1 cellular context compared by ENCODE assay signal in the genomic region with DNA sequence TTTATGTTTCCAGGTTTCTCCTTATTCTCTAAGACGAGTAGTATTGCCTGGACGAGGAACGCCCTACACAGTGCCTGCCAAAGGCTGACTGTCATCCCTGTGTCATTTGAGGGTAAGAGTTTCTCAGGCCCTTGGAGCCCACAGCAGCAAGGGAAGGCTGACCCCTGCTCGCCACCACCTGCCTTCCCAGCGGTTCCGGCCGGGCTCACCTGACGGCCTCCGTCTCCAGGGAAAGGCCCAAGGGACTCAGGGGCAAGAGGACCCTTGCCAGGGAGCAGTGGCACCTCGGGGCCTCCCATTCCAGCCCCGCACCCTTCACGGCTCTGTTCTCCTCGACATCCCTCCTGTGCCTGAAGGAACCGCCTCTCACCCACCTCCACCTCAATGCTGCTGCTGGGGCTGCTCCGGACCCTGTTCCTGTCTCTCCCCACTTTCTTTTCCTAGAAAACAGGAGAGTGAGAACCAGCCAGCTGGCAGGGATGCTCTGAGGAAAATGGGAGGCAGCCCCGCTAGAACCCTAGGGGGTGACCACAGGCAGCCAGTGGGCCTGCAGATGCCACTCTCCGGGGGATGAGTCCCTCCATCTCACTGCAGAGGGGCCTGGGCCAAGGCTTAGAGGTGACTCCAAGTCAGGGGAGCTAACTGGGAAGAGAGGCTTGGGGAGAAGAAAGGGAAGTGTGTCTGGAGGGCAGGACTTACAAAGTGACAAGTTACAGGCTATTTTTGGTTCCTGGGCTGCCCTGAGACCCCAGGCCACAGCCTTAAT.
TF ChIP-seq lines count a peak whose summit lies in the region.

No MANE protein-coding gene starts in this region.

TF ChIP-seq in GM23338, 12 proteins besides CTCF, POLR2A, EP300 and RAD21 (continued from another document):
- TF ChIP-seq, protein P1, sequence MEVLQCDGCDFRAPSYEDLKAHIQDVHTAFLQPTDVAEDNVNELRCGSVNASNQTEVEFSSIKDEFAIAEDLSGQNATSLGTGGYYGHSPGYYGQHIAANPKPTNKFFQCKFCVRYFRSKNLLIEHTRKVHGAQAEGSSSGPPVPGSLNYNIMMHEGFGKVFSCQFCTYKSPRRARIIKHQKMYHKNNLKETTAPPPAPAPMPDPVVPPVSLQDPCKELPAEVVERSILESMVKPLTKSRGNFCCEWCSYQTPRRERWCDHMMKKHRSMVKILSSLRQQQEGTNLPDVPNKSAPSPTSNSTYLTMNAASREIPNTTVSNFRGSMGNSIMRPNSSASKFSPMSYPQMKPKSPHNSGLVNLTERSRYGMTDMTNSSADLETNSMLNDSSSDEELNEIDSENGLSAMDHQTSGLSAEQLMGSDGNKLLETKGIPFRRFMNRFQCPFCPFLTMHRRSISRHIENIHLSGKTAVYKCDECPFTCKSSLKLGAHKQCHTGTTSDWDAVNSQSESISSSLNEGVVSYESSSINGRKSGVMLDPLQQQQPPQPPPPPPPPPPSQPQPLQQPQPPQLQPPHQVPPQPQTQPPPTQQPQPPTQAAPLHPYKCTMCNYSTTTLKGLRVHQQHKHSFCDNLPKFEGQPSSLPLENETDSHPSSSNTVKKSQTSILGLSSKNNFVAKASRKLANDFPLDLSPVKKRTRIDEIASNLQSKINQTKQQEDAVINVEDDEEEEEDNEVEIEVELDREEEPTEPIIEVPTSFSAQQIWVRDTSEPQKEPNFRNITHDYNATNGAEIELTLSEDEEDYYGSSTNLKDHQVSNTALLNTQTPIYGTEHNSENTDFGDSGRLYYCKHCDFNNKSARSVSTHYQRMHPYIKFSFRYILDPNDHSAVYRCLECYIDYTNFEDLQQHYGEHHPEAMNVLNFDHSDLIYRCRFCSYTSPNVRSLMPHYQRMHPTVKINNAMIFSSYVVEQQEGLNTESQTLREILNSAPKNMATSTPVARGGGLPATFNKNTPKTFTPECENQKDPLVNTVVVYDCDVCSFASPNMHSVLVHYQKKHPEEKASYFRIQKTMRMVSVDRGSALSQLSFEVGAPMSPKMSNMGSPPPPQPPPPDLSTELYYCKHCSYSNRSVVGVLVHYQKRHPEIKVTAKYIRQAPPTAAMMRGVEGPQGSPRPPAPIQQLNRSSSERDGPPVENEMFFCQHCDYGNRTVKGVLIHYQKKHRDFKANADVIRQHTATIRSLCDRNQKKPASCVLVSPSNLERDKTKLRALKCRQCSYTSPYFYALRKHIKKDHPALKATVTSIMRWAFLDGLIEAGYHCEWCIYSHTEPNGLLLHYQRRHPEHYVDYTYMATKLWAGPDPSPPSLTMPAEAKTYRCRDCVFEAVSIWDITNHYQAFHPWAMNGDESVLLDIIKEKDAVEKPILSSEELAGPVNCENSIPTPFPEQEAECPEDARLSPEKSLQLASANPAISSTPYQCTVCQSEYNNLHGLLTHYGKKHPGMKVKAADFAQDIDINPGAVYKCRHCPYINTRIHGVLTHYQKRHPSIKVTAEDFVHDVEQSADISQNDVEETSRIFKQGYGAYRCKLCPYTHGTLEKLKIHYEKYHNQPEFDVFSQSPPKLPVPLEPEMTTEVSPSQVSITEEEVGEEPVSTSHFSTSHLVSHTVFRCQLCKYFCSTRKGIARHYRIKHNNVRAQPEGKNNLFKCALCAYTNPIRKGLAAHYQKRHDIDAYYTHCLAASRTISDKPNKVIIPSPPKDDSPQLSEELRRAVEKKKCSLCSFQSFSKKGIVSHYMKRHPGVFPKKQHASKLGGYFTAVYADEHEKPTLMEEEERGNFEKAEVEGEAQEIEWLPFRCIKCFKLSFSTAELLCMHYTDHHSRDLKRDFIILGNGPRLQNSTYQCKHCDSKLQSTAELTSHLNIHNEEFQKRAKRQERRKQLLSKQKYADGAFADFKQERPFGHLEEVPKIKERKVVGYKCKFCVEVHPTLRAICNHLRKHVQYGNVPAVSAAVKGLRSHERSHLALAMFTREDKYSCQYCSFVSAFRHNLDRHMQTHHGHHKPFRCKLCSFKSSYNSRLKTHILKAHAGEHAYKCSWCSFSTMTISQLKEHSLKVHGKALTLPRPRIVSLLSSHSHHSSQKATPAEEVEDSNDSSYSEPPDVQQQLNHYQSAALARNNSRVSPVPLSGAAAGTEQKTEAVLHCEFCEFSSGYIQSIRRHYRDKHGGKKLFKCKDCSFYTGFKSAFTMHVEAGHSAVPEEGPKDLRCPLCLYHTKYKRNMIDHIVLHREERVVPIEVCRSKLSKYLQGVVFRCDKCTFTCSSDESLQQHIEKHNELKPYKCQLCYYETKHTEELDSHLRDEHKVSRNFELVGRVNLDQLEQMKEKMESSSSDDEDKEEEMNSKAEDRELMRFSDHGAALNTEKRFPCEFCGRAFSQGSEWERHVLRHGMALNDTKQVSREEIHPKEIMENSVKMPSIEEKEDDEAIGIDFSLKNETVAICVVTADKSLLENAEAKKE (CRISPR knock-in tag; IDR thresholded peaks at IDR 0.05) = no peak
- TF ChIP-seq NANOG (IDR thresholded peaks at IDR 0.05; ENCODE audit: borderline replicate concordance) (no peak), STAT1 (IDR thresholded peaks at IDR 0.05; ENCODE audit: unreplicated experiment) (no peak), CREB1 (CRISPR knock-in tag; IDR thresholded peaks at IDR 0.05; ENCODE audit: low read depth) (no peak), EZH2phosphoT487 (IDR thresholded peaks at IDR 0.05; ENCODE audit: unreplicated experiment) (no peak), ZNF331 (CRISPR knock-in tag; IDR thresholded peaks at IDR 0.05; ENCODE audit: low read depth) (no peak)
- TF ChIP-seq, protein P2, sequence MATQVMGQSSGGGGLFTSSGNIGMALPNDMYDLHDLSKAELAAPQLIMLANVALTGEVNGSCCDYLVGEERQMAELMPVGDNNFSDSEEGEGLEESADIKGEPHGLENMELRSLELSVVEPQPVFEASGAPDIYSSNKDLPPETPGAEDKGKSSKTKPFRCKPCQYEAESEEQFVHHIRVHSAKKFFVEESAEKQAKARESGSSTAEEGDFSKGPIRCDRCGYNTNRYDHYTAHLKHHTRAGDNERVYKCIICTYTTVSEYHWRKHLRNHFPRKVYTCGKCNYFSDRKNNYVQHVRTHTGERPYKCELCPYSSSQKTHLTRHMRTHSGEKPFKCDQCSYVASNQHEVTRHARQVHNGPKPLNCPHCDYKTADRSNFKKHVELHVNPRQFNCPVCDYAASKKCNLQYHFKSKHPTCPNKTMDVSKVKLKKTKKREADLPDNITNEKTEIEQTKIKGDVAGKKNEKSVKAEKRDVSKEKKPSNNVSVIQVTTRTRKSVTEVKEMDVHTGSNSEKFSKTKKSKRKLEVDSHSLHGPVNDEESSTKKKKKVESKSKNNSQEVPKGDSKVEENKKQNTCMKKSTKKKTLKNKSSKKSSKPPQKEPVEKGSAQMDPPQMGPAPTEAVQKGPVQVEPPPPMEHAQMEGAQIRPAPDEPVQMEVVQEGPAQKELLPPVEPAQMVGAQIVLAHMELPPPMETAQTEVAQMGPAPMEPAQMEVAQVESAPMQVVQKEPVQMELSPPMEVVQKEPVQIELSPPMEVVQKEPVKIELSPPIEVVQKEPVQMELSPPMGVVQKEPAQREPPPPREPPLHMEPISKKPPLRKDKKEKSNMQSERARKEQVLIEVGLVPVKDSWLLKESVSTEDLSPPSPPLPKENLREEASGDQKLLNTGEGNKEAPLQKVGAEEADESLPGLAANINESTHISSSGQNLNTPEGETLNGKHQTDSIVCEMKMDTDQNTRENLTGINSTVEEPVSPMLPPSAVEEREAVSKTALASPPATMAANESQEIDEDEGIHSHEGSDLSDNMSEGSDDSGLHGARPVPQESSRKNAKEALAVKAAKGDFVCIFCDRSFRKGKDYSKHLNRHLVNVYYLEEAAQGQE (IDR thresholded peaks at IDR 0.05; ENCODE audit: unreplicated experiment) = no peak
TF ChIP-seq in GM23338: peak in this region for 0.
